Comparison of ENCODE assay signal across 2 cellular contexts in the genomic region with DNA sequence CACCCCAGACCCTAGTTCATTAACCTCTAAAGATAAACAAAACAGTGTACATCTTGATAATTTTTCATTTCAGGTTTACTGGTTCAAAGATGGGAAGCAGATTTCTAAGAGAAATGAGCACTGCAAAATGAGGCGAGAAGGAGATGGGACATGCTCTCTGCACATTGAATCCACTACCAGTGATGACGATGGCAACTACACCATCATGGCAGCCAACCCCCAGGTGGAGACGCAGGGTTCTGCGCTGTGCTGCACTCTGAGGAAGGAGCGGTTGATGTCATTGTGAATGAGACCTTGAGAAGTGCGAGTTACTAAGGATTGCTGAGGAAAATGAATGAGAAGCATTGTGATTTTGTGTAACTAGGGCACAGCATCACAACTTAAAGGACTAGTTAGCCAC.
TF ChIP-seq lines count a peak whose summit lies in the region.

No MANE protein-coding gene starts in this region.

TF ChIP-seq in K562, 482 proteins besides CTCF, POLR2A, EP300 and RAD21:
- TF ChIP-seq NELFE (IDR thresholded peaks at IDR 0.05; ENCODE audit: insufficient read depth, insufficient read length), result no peak
- TF ChIP-seq YY1 (IDR thresholded peaks at IDR 0.05; ENCODE audit: borderline replicate concordance in 1 of 3, control insufficient read depth in 1 of 3, extremely low read depth in 1 of 3, insufficient read depth in 3 of 3, insufficient read length in 1 of 3, insufficient replicate concordance in 2 of 3, low read depth in 1 of 3, low read length in 2 of 3), result peak in 1 of 3 experiments; percentile 42
TF ChIP-seq in K562: peak in this region for 1.

TF ChIP-seq in GM12891, 5 proteins besides CTCF, POLR2A, EP300 and RAD21:
- TF ChIP-seq TAF1 (IDR thresholded peaks at IDR 0.05; ENCODE audit: low read depth, low read length) (no peak), POLR2AphosphoS5 (IDR thresholded peaks at IDR 0.05; ENCODE audit: low read depth, low read length) (no peak), SPI1 (IDR thresholded peaks at IDR 0.05; ENCODE audit: low read depth, low read length) (no peak), PAX5 (IDR thresholded peaks at IDR 0.05; ENCODE audit: insufficient read depth, low read length, severe bottlenecking) (no peak), POU2F2 (IDR thresholded peaks at IDR 0.05; ENCODE audit: low read depth, low read length) (no peak)
